1 cellular context compared by ENCODE assay signal in the genomic region with DNA sequence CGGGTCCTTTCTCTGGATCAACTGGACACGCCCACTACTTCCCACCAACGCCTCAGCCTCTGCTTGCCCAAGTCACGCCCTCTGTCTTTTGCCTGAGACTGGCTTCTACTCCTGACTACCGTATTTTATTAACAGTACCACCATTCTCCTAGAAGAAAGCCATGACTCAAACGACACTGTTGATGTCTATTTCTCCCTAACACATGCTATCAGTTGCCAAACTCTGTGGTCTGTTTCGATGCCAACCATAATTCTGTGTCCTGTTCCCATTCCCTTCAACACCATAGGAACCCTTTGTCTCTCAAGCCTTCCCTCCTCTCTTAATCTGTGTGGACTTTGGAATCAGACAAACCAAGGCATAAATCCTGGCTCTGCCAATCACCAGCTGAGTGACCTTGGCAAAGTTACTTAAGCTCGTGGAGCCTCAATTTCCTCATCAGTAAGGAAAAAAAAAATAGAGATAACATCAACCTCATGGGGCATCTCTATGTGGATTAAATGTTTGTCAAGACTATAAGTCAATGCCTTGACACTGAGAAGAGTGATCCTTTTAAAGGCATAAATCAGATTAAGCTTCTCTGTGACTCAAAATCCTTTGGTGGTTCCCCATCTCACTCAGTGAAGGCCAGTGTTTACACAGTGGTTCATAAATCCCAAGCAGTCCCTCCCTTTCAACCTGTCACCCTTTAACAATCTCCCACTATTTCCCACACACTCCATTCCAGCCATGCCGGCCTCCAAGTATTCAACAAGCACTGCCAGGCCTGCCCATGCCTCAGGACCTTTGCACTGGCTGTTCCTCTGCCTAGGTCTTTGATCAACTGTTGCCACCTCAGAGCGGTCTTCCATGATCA.
A peak's percentile ranks its signal among the peaks of the same experiment; 100 is the strongest.
TF ChIP-seq lines count a peak whose summit lies in the region.

No MANE protein-coding gene starts in this region.

TF ChIP-seq in K562, 482 proteins besides CTCF, POLR2A, EP300 and RAD21 (continued from another document):
- TF ChIP-seq THRAP3 (IDR thresholded peaks at IDR 0.05; ENCODE audit: borderline replicate concordance) (no peak), TOE1 (IDR thresholded peaks at IDR 0.05; ENCODE audit: borderline replicate concordance) (no peak), TOE1 (CRISPR knock-in tag; IDR thresholded peaks at IDR 0.05; ENCODE audit: borderline replicate concordance, low read depth) (no peak), MAFK (IDR thresholded peaks at IDR 0.05; ENCODE audit: low read length) (no peak), CXXC5 (CRISPR knock-in tag; IDR thresholded peaks at IDR 0.05) (0 out of 2 replicates have a peak, but pooled peaks have one; percentile 18), FOXA1 (IDR thresholded peaks at IDR 0.05; ENCODE audit: borderline replicate concordance) (peak; percentile 46; the same call in 1 of the 2 replicates), SIN3B (IDR thresholded peaks at IDR 0.05; ENCODE audit: low read depth) (no peak), ZNF3 (CRISPR knock-in tag; IDR thresholded peaks at IDR 0.05) (no peak)
- TF ChIP-seq, protein P1, sequence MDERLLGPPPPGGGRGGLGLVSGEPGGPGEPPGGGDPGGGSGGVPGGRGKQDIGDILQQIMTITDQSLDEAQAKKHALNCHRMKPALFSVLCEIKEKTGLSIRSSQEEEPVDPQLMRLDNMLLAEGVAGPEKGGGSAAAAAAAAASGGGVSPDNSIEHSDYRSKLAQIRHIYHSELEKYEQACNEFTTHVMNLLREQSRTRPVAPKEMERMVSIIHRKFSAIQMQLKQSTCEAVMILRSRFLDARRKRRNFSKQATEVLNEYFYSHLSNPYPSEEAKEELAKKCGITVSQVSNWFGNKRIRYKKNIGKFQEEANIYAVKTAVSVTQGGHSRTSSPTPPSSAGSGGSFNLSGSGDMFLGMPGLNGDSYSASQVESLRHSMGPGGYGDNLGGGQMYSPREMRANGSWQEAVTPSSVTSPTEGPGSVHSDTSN (CRISPR knock-in tag; IDR thresholded peaks at IDR 0.05; ENCODE audit: low read depth) = no peak
- TF ChIP-seq, protein P1 (tag; conservative IDR thresholded peaks at IDR 0.05; ENCODE audit: low read depth) = peak; percentile 94
- TF ChIP-seq, protein P2, sequence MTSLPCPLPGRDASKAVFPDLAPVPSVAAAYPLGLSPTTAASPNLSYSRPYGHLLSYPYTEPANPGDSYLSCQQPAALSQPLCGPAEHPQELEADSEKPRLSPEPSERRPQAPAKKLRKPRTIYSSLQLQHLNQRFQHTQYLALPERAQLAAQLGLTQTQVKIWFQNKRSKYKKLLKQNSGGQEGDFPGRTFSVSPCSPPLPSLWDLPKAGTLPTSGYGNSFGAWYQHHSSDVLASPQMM (CRISPR knock-in tag; IDR thresholded peaks at IDR 0.05) = no peak
- TF ChIP-seq, protein P3, sequence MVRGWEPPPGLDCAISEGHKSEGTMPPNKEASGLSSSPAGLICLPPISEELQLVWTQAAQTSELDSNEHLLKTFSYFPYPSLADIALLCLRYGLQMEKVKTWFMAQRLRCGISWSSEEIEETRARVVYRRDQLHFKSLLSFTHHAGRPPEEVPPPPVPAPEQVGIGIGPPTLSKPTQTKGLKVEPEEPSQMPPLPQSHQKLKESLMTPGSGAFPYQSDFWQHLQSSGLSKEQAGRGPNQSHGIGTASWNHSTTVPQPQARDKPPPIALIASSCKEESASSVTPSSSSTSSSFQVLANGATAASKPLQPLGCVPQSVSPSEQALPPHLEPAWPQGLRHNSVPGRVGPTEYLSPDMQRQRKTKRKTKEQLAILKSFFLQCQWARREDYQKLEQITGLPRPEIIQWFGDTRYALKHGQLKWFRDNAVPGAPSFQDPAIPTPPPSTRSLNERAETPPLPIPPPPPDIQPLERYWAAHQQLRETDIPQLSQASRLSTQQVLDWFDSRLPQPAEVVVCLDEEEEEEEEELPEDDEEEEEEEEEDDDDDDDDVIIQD (CRISPR knock-in tag; IDR thresholded peaks at IDR 0.05) = no peak
